In the genomic region with DNA sequence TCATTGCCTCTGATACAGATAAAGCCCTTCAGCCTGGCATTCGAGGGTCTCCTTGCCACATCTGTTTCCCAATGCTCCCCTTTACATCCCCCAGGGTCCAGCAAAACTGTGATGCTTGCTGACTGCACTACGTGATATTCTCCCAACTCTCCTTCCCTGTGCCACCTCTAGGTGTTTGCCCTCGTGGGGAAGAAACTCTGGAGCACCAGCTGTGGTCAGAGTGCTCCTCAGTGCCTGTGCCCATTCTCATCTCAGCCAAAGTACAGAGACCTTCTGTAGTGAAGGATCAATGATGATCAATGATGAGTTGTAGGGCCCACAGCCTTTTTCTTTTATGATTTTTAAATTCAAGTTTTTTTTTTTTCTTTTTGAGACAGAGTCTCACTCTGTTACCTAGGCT, we compare ENCODE assay signal across 1 cellular context.
TF ChIP-seq lines count a peak whose summit lies in the region.

No MANE protein-coding gene starts in this region.

TF ChIP-seq in IMR-90, 13 proteins besides CTCF, POLR2A, EP300 and RAD21 (continued from another document):
- TF ChIP-seq, protein P1, sequence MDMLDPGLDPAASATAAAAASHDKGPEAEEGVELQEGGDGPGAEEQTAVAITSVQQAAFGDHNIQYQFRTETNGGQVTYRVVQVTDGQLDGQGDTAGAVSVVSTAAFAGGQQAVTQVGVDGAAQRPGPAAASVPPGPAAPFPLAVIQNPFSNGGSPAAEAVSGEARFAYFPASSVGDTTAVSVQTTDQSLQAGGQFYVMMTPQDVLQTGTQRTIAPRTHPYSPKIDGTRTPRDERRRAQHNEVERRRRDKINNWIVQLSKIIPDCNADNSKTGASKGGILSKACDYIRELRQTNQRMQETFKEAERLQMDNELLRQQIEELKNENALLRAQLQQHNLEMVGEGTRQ (IDR thresholded peaks at IDR 0.05; ENCODE audit: low read depth, low read length), result no peak
- TF ChIP-seq CEBPB (IDR thresholded peaks at IDR 0.05; ENCODE audit: low read depth, low read length) (no peak), NFE2L2 (IDR thresholded peaks at IDR 0.05; ENCODE audit: low read depth, low read length) (no peak), BHLHE40 (IDR thresholded peaks at IDR 0.05; ENCODE audit: low read depth, low read length) (no peak)
TF ChIP-seq in IMR-90: peak in this region for 0.
